16 cellular contexts compared by ENCODE assay signal in the genomic region with DNA sequence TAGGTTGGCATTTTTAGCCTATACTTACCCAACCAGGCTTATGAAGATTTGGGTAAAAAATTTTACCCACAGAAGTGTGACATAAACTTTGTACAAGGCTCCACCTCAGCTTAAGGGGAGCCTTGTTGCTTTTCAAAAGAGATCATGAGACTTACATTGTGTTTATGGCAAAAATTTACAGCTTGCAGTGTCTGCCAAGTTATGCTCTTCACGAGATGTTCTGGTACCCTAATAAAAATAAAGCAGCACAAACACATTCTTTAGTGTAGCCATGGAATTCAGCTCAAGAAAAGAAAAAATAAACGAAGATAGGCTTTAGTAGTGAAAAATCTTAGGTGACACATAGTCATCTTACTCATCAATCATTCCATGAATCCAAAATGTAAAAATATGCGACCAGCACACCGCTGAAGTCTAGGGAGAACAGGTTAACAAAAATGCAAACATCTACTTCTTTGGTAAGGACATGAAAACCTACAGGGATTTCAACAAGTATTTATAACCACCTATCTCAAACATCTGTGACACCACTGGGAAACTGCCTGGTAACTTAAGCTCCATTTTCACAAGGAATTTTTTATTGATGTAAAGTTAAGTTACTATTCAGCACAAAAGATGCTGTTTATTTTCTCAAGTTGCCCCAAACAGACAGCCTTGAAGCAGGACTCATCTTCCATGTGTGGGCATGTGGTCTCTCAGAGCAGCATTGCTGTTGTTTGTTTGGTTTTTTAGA. TPM values are rescaled to one million over a fixed set of nuclear protein-coding genes. Genes with fewer than 3 reads are reported as not detected.
DNase-seq lines count a peak whose midpoint lies in the region; ATAC-seq and TF ChIP-seq lines count a peak whose summit lies in the region.
"Had no signal": no experiment of that assay in that cellular context is flagged by ENCODE, and none has a peak within 500 bp of the region (broad histone marks: within the 10 kb centered on the region; RNA-seq: fewer than 3 reads in every experiment).

No MANE protein-coding gene starts in this region.

- H4K20me1 ChIP-seq in osteoblast (ENCODE audit: insufficient read depth, low read length): no peaks in the 10 kb centered on the region

- H3K79me2 ChIP-seq in ACC112 (ENCODE audit: control insufficient read depth, insufficient read depth, low read length, unreplicated experiment): no peaks in the 10 kb centered on the region
- no peaks in the 10 kb centered on the region for H3K79me2 ChIP-seq in osteoblast (ENCODE audit: insufficient read depth, low read length)

- H3K4me3 Mint-ChIP-seq in HFFc6: peak overlapping the region; percentile 30; the same call in 1 of the 2 replicates

- H3K36me3 Mint-ChIP-seq in HFFc6 (ENCODE audit: low read depth): no peaks in the 10 kb centered on the region; the same call in 1 of the 2 replicates

- peak overlapping the region; percentile 69 for H3K27ac Mint-ChIP-seq in HFFc6

- TF ChIP-seq CTCF in HFFc6 (IDR thresholded peaks at IDR 0.05) (no peak), esophagus muscularis mucosa (IDR thresholded peaks at IDR 0.05) (no peak), osteoblast (IDR thresholded peaks at IDR 0.05; ENCODE audit: extremely low read depth, low read depth, low read length) (no peak)

- no peak overlapping the region for H3K4me3 ChIP-seq in ACC112 (ENCODE audit: low read depth, low read length)
- no peak overlapping the region for H3K4me3 ChIP-seq in esophagus muscularis mucosa
- H3K4me3 ChIP-seq in osteoblast (ENCODE audit: insufficient read depth, low read length): no peak overlapping the region
- H3K4me3 ChIP-seq: SJCRH30 had no signal

- no peak for TF ChIP-seq POLR2A in esophagus muscularis mucosa (IDR thresholded peaks at IDR 0.05; ENCODE audit: low read depth)

- H3K4me1 Mint-ChIP-seq in HFFc6 (ENCODE audit: low read depth): peaks cover 75% of the 10 kb centered on the region

- WGBS in esophagus muscularis mucosa: 39% methylated on average over 4 of the region's 4 CpGs

- H3K4me1 ChIP-seq in ACC112 (ENCODE audit: control insufficient read depth, insufficient read depth, low read length, unreplicated experiment) (peaks cover 47% of the 10 kb centered on the region), esophagus muscularis mucosa (peaks cover 26 to 62% (median 59%) of the 10 kb centered on the region in 4 donors), osteoblast (ENCODE audit: insufficient read depth, low read length) (peaks cover 48% of the 10 kb centered on the region)

- H3K9me3 ChIP-seq in esophagus muscularis mucosa: no peaks in the 10 kb centered on the region
- no peaks in the 10 kb centered on the region for H3K9me3 ChIP-seq in osteoblast (ENCODE audit: low read depth, low read length)
- H3K9me3 ChIP-seq: SJCRH30 had no signal

- no peaks in the 10 kb centered on the region for H3K9me3 Mint-ChIP-seq in HFFc6
- H3K9me3 Mint-ChIP-seq: activated T-cell treated with anti-CD3 and anti-CD28 coated beads, Interleukin-2, amount 50 U/mL, for 4 hours had no signal

- peak overlapping the region; percentile 59 for H3K27ac ChIP-seq in ACC112 (ENCODE audit: low read depth, low read length)
- peak overlapping the region in 3 of 4 donors; percentile 13 to 57 (median 13) for H3K27ac ChIP-seq in esophagus muscularis mucosa (replicated peaks in 1 of 4)
- H3K27ac ChIP-seq in osteoblast (ENCODE audit: low read depth, low read length): peak overlapping the region; percentile 21
- H3K27ac ChIP-seq: SJCRH30 had no signal

- intact Hi-C loops in esophagus muscularis mucosa (cut with DNase I): loop anchor here (10.0 kb wide), 1 partner anchor 50 kb away; the partner anchor contains the start of gene CDKL1

- H3K4me2 ChIP-seq in osteoblast (ENCODE audit: insufficient read depth, low read length): no peak overlapping the region

- no peaks in the 10 kb centered on the region for H3K27me3 ChIP-seq in ACC112 (ENCODE audit: insufficient read depth, low read length)
- H3K27me3 ChIP-seq in esophagus muscularis mucosa: no peaks in the 10 kb centered on the region
- H3K27me3 ChIP-seq in osteoblast (ENCODE audit: insufficient read depth, low read length): no peaks in the 10 kb centered on the region
- H3K27me3 ChIP-seq: SJCRH30 had no signal

- H3K36me3 ChIP-seq in ACC112 (ENCODE audit: insufficient read depth, low read length): no peaks in the 10 kb centered on the region
- peaks cover 0 to 2% (median 0%) of the 10 kb centered on the region in 4 donors for H3K36me3 ChIP-seq in esophagus muscularis mucosa
- no peaks in the 10 kb centered on the region for H3K36me3 ChIP-seq in osteoblast (ENCODE audit: insufficient read depth, low read length)
- H3K36me3 ChIP-seq: SJCRH30 had no signal

- ATAC-seq in GM18520 (IDR thresholded peaks at IDR 0.05; ENCODE audit: unreplicated experiment): no peak

- H2AFZ ChIP-seq in ACC112 (ENCODE audit: low read length, unreplicated experiment) (no peak overlapping the region), osteoblast (ENCODE audit: low read length) (no peak overlapping the region)

- DNase-seq in HFFc6: peak; percentile 49
- no peak for DNase-seq in esophagus muscularis mucosa (ENCODE audit: extremely low spot score)
- no peak for DNase-seq in osteoblast (ENCODE audit: insufficient read length, low spot score, missing footprints)
- DNase-seq in NCI-H1048 (lab: John Stamatoyannopoulos, UW): no peak
- DNase-seq in activated CD4-positive, CD25-positive, alpha-beta regulatory T cell treated with anti-CD3 and anti-CD28 coated beads, Interleukin-2, amount 50 U/mL, for 72 hours: no peak
- DNase-seq in iPS-NIHi11 (ENCODE audit: low spot score): no peak
- DNase-seq: activated T-cell treated with anti-CD3 and anti-CD28 coated beads, Interleukin-2, amount 50 U/mL, for 4 hours; Calu3; central memory CD4-positive, alpha-beta T cell; KBM-7; kidney; NCI-H1436; NCI-H446; SJCRH30 had no signal

- no peak for TF ChIP-seq EP300 in esophagus muscularis mucosa (IDR thresholded peaks at IDR 0.05)

- H3K27me3 Mint-ChIP-seq in HFFc6 (ENCODE audit: insufficient read depth): no peaks in the 10 kb centered on the region; the same call in 1 of the 2 replicates

RNA-seq across cellular contexts. Expression of gene DMAC2L, which starts 32.9 kb away (rescaled TPM):
- total RNA-seq in HFFc6 (2021; fragmentation: NEBNext Ultra II Directional; extraction: Animal tissue kit (Norgen Biotek cat#: 25700)): 10 to 100 TPM; 10.6 to 14.5 (median 12.1) TPM
- total RNA-seq in esophagus muscularis mucosa: 10 to 100 TPM in 3 of 4 donors, 1 to 10 TPM in 1; 9.9 to 33.6 (median 14.6) TPM
- 7.2 and 9.4 TPM in 2 replicates for total RNA-seq in osteoblast

RNA-seq across cellular contexts. Expression of gene L2HGDH, which starts 33.0 kb away (rescaled TPM):
- total RNA-seq in HFFc6 (2021; fragmentation: NEBNext Ultra II Directional; extraction: Animal tissue kit (Norgen Biotek cat#: 25700)): 1 to 10 TPM; 3.1 to 5.2 (median 3.4) TPM
- total RNA-seq in esophagus muscularis mucosa (10 to 100 TPM in 1 of 4 donors, 1 to 10 TPM in 3; 4.0 to 12.2 (median 7.7) TPM), osteoblast (3.2 and 3.6 TPM in 2 replicates)

RNA-seq across cellular contexts. Expression of gene CDKL1, which starts 51.7 kb away (rescaled TPM):
- total RNA-seq in HFFc6 (2021; fragmentation: NEBNext Ultra II Directional; extraction: Animal tissue kit (Norgen Biotek cat#: 25700)): 1 to 10 TPM; 4.4 to 8.0 (median 6.2) TPM
- total RNA-seq in esophagus muscularis mucosa (10 to 100 TPM; 11.2 to 17.7 (median 12.3) TPM), osteoblast (4.7 and 10.5 TPM in 2 replicates)
